14 cellular contexts compared by ENCODE assay signal in genomic region chr12:11658796-11659195, GRCh38. TPM values are rescaled to one million over a fixed set of nuclear protein-coding genes. Genes with fewer than 3 reads are reported as not detected.
DNase-seq lines count a peak whose midpoint lies in the region; ATAC-seq, FAIRE-seq and TF ChIP-seq lines count a peak whose summit lies in the region.
"Had no signal": no experiment of that assay in that cellular context is flagged by ENCODE, and none has a peak within 500 bp of the region (broad histone marks: within the 10 kb centered on the region; RNA-seq: fewer than 3 reads in every experiment).

No MANE protein-coding gene starts in this region.

- no peak overlapping the region for H2BK120ac ChIP-seq in mesenchymal stem cell (ENCODE audit: low read depth, low read length)

- no peak overlapping the region for H3K9ac ChIP-seq in mesenchymal stem cell (ENCODE audit: low read length)

- H4K8ac ChIP-seq in mesenchymal stem cell (ENCODE audit: low read length) = no peak overlapping the region

- DNase-seq in AG09309 (ENCODE audit: low read depth) = peak; percentile 64
- peak; percentile 27 for DNase-seq in HTR-8/SVneo (ENCODE audit: insufficient read length, low spot score)
- DNase-seq in cardiac fibroblast (ENCODE audit: low read depth in 2 of 2) = peak; percentile 37 to 62
- peak; percentile 83 for DNase-seq in mesenchymal stem cell
- DNase-seq in lower lobe of right lung = no peak
- DNase-seq: activated CD4-positive, CD25-positive, alpha-beta regulatory T cell; activated naive CD4-positive, alpha-beta T cell; Calu3; NCI-H2107; retina; RPMI8226 had no signal

- H3K27me3 ChIP-seq in mesenchymal stem cell (ENCODE audit: control insufficient read depth in 1 of 2, insufficient read depth in 1 of 2, low read length in 2 of 2) (no peaks in the 10 kb centered on the region), lower lobe of right lung (ENCODE audit: low read depth) (no peaks in the 10 kb centered on the region)

- no peak overlapping the region for H2AFZ ChIP-seq in mesenchymal stem cell (ENCODE audit: low read depth, low read length)

- H2BK5ac ChIP-seq in mesenchymal stem cell (ENCODE audit: low read depth, low read length, poor library complexity, severe bottlenecking) = no peak overlapping the region

- H3K79me1 ChIP-seq in mesenchymal stem cell (replicated peaks; ENCODE audit: low read length, poor library complexity, severe bottlenecking) = peaks cover 5% of the 10 kb centered on the region

- no peak for FAIRE-seq in HTR-8/SVneo (lab: Jason Lieb, UNC)

- no peak overlapping the region for H2BK12ac ChIP-seq in mesenchymal stem cell (ENCODE audit: low read length in 2 of 2)

- H3K36me3 ChIP-seq in mesenchymal stem cell (ENCODE audit: control insufficient read depth in 1 of 2, insufficient read depth in 2 of 2, low read depth in 1 of 2, low read length in 2 of 2) = peaks cover 0 to 12% of the 10 kb centered on the region in 2 experiments
- H3K36me3 ChIP-seq in lower lobe of right lung = peaks cover 10% of the 10 kb centered on the region

- no peak overlapping the region for H3K23ac ChIP-seq in mesenchymal stem cell (ENCODE audit: low read length in 2 of 2)

- H3K4ac ChIP-seq in mesenchymal stem cell (ENCODE audit: low read depth in 1 of 2, low read length in 2 of 2) = no peak overlapping the region

- TF ChIP-seq CTCF in AG09309 (IDR thresholded peaks at IDR 0.05; ENCODE audit: control insufficient read depth, insufficient read depth, low read depth, low read length, missing control alignments) = no peak
- TF ChIP-seq CTCF in cardiac fibroblast (IDR thresholded peaks at IDR 0.05; ENCODE audit: low read depth, low read length) = no peak
- no peak for TF ChIP-seq CTCF in lower lobe of right lung (IDR thresholded peaks at IDR 0.05)

- intact Hi-C loops in lower lobe of right lung (cut with DNase I) = no loop called here

- H3K9me3 ChIP-seq in mesenchymal stem cell (ENCODE audit: control insufficient read depth, low read length) (no peaks in the 10 kb centered on the region), lower lobe of right lung (no peaks in the 10 kb centered on the region)

- H3K4me1 ChIP-seq in mesenchymal stem cell (ENCODE audit: control insufficient read depth, insufficient read depth, low read depth, low read length) (peaks cover 18% of the 10 kb centered on the region), lower lobe of right lung (peaks cover 86% of the 10 kb centered on the region)

- H2AK5ac ChIP-seq in mesenchymal stem cell (ENCODE audit: low read length, severe bottlenecking) = peak overlapping the region; percentile 5

- no peak overlapping the region for H2BK15ac ChIP-seq in mesenchymal stem cell (ENCODE audit: low read depth, poor library complexity, severe bottlenecking)

- no peak overlapping the region for H3K4me2 ChIP-seq in mesenchymal stem cell (ENCODE audit: low read length, poor library complexity, severe bottlenecking)

- H3K14ac ChIP-seq in mesenchymal stem cell (ENCODE audit: low read length in 2 of 2) = no peak overlapping the region

- no peak for ATAC-seq in lower lobe of right lung
- ATAC-seq in HG02623 (IDR thresholded peaks at IDR 0.05; ENCODE audit: unreplicated experiment) = no peak
- no peak for ATAC-seq in HG03342 (IDR thresholded peaks at IDR 0.05; ENCODE audit: unreplicated experiment)
- no peak for ATAC-seq in GM21619 (IDR thresholded peaks at IDR 0.05; ENCODE audit: unreplicated experiment)

- H3K4me3 ChIP-seq in AG09309 (ENCODE audit: control insufficient read depth, low read depth, low read length) (no peak overlapping the region), cardiac fibroblast (replicated peaks in 1 of 2; ENCODE audit: low read depth in 2 of 2, low read length in 2 of 2) (no peak overlapping the region), mesenchymal stem cell (ENCODE audit: insufficient read depth in 1 of 2, low read depth in 1 of 2, low read length in 2 of 2) (no peak overlapping the region), lower lobe of right lung (no peak overlapping the region)

- no peak overlapping the region for H3K18ac ChIP-seq in mesenchymal stem cell (ENCODE audit: low read depth in 1 of 2, low read length in 2 of 2)

- WGBS in mesenchymal stem cell = 48% methylated on average over 2 of the region's 2 CpGs

- H3K27ac ChIP-seq in mesenchymal stem cell (ENCODE audit: low read length, poor library complexity, severe bottlenecking) (peak overlapping the region; percentile 75), lower lobe of right lung (no peak overlapping the region)

- H4K91ac ChIP-seq in mesenchymal stem cell (ENCODE audit: low read length) = no peak overlapping the region

RNA-seq across cellular contexts. Expression of gene ETV6, which starts 9.3 kb away (rescaled TPM):
- 10.9 TPM for polyA plus RNA-seq in mesenchymal stem cell (2013, experiment 1 of 2)
- polyA plus RNA-seq in mesenchymal stem cell (2013, experiment 2 of 2) = 10.4 TPM
- 48.4 TPM for total RNA-seq in lower lobe of right lung
